Comparison of ENCODE assay signal across 1 cellular context in the genomic region with DNA sequence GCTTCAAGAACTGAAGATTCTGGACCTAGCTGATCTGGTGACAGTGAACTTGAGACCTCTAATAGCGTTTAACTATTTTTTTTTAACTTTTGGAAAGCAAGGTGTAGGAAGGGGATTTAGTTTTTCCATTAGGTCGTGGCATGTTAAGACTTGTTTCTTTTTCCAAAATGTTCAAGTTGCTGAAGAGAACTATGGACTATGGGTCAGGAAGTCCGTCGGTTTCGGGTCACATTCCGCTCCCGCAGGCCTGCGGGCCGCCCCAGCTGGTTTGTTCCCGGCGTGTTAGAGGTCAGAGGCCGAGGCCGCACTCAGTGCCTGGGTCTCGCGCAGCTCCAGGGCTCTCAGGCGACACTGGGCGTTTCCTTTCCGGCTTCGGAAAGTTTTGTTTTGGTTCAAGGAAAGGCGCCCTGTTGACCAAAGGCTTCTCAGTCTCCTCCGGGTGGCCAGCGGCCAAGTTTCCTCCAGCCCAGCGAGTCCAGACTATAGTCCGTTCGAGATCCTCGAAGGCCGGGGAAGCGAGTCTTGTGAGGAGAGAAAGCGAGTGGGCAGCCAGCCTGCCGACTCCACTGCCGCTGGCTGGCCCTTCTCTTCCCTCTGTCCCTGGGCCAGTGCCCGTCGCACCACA.
A peak's percentile ranks its signal among the peaks of the same experiment; 100 is the strongest.
TF ChIP-seq lines count a peak whose summit lies in the region.

No MANE protein-coding gene starts in this region.

TF ChIP-seq in HepG2, 621 proteins besides CTCF, POLR2A, EP300 and RAD21 (continues in another document):
- TF ChIP-seq YEATS4 (CRISPR knock-in tag; IDR thresholded peaks at IDR 0.05; ENCODE audit: borderline replicate concordance), result peak; percentile 62; the same call in 1 of the 2 replicates
- no peak for TF ChIP-seq CAMTA2 (CRISPR knock-in tag; IDR thresholded peaks at IDR 0.05; ENCODE audit: borderline replicate concordance)
- TF ChIP-seq ZNF775 (CRISPR knock-in tag; IDR thresholded peaks at IDR 0.05; ENCODE audit: borderline replicate concordance), result no peak
- TF ChIP-seq TOE1 (CRISPR knock-in tag; IDR thresholded peaks at IDR 0.05), result peak; percentile 10; the same call in 1 of the 2 replicates
- no peak for TF ChIP-seq ZNF180 (CRISPR knock-in tag; IDR thresholded peaks at IDR 0.05; ENCODE audit: borderline replicate concordance, low read depth)
- TF ChIP-seq ZNF576 (CRISPR knock-in tag; IDR thresholded peaks at IDR 0.05), result peak; percentile 63; the same call in 1 of the 2 replicates
- TF ChIP-seq ZNF7 (CRISPR knock-in tag; IDR thresholded peaks at IDR 0.05), result no peak
- TF ChIP-seq TOPORS (CRISPR knock-in tag; IDR thresholded peaks at IDR 0.05), result no peak
- TF ChIP-seq, protein P1, sequence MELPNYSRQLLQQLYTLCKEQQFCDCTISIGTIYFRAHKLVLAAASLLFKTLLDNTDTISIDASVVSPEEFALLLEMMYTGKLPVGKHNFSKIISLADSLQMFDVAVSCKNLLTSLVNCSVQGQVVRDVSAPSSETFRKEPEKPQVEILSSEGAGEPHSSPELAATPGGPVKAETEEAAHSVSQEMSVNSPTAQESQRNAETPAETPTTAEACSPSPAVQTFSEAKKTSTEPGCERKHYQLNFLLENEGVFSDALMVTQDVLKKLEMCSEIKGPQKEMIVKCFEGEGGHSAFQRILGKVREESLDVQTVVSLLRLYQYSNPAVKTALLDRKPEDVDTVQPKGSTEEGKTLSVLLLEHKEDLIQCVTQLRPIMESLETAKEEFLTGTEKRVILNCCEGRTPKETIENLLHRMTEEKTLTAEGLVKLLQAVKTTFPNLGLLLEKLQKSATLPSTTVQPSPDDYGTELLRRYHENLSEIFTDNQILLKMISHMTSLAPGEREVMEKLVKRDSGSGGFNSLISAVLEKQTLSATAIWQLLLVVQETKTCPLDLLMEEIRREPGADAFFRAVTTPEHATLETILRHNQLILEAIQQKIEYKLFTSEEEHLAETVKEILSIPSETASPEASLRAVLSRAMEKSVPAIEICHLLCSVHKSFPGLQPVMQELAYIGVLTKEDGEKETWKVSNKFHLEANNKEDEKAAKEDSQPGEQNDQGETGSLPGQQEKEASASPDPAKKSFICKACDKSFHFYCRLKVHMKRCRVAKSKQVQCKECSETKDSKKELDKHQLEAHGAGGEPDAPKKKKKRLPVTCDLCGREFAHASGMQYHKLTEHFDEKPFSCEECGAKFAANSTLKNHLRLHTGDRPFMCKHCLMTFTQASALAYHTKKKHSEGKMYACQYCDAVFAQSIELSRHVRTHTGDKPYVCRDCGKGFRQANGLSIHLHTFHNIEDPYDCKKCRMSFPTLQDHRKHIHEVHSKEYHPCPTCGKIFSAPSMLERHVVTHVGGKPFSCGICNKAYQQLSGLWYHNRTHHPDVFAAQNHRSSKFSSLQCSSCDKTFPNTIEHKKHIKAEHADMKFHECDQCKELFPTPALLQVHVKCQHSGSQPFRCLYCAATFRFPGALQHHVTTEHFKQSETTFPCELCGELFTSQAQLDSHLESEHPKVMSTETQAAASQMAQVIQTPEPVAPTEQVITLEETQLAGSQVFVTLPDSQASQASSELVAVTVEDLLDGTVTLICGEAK (IDR thresholded peaks at IDR 0.05), result no peak
- TF ChIP-seq, protein P1 (CRISPR knock-in tag; IDR thresholded peaks at IDR 0.05), result no peak; the same call in 1 of the 2 replicates
- TF ChIP-seq NR2F2 (IDR thresholded peaks at IDR 0.05; ENCODE audit: borderline replicate concordance, low read depth), result peak; percentile 90
- no peak for TF ChIP-seq ZNF34 (CRISPR knock-in tag; IDR thresholded peaks at IDR 0.05; ENCODE audit: borderline replicate concordance)
- no peak for TF ChIP-seq TCF12 (IDR thresholded peaks at IDR 0.05)
- TF ChIP-seq TCF12 (CRISPR knock-in tag; IDR thresholded peaks at IDR 0.05), result no peak
- no peak for TF ChIP-seq ZNF614 (CRISPR knock-in tag; IDR thresholded peaks at IDR 0.05; ENCODE audit: borderline replicate concordance)
- TF ChIP-seq RAD51 (IDR thresholded peaks at IDR 0.05; ENCODE audit: borderline replicate concordance), result no peak
- TF ChIP-seq, protein P2, sequence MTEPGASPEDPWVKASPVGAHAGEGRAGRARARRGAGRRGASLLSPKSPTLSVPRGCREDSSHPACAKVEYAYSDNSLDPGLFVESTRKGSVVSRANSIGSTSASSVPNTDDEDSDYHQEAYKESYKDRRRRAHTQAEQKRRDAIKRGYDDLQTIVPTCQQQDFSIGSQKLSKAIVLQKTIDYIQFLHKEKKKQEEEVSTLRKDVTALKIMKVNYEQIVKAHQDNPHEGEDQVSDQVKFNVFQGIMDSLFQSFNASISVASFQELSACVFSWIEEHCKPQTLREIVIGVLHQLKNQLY (CRISPR knock-in tag; IDR thresholded peaks at IDR 0.05), result no peak
- no peak for TF ChIP-seq NFATC3 (CRISPR knock-in tag; IDR thresholded peaks at IDR 0.05)
- TF ChIP-seq, protein P3, sequence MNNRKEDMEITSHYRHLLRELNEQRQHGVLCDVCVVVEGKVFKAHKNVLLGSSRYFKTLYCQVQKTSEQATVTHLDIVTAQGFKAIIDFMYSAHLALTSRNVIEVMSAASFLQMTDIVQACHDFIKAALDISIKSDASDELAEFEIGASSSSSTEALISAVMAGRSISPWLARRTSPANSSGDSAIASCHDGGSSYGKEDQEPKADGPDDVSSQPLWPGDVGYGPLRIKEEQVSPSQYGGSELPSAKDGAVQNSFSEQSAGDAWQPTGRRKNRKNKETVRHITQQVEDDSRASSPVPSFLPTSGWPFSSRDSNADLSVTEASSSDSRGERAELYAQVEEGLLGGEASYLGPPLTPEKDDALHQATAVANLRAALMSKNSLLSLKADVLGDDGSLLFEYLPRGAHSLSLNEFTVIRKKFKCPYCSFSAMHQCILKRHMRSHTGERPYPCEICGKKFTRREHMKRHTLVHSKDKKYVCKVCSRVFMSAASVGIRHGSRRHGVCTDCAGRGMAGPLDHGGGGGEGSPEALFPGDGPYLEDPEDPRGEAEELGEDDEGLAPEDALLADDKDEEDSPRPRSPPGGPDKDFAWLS (CRISPR knock-in tag; IDR thresholded peaks at IDR 0.05; ENCODE audit: borderline replicate concordance), result no peak
- no peak for TF ChIP-seq RFX3 (CRISPR knock-in tag; IDR thresholded peaks at IDR 0.05)
- TF ChIP-seq ARHGAP35 (CRISPR knock-in tag; IDR thresholded peaks at IDR 0.05; ENCODE audit: borderline replicate concordance), result no peak; the same call in 1 of the 2 replicates
- no peak for TF ChIP-seq NRL (CRISPR knock-in tag; IDR thresholded peaks at IDR 0.05; ENCODE audit: borderline replicate concordance)
- TF ChIP-seq, protein P4, sequence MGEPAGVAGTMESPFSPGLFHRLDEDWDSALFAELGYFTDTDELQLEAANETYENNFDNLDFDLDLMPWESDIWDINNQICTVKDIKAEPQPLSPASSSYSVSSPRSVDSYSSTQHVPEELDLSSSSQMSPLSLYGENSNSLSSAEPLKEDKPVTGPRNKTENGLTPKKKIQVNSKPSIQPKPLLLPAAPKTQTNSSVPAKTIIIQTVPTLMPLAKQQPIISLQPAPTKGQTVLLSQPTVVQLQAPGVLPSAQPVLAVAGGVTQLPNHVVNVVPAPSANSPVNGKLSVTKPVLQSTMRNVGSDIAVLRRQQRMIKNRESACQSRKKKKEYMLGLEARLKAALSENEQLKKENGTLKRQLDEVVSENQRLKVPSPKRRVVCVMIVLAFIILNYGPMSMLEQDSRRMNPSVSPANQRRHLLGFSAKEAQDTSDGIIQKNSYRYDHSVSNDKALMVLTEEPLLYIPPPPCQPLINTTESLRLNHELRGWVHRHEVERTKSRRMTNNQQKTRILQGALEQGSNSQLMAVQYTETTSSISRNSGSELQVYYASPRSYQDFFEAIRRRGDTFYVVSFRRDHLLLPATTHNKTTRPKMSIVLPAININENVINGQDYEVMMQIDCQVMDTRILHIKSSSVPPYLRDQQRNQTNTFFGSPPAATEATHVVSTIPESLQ (CRISPR knock-in tag; conservative IDR thresholded peaks at IDR 0.05), result no peak
- TF ChIP-seq, protein P5, sequence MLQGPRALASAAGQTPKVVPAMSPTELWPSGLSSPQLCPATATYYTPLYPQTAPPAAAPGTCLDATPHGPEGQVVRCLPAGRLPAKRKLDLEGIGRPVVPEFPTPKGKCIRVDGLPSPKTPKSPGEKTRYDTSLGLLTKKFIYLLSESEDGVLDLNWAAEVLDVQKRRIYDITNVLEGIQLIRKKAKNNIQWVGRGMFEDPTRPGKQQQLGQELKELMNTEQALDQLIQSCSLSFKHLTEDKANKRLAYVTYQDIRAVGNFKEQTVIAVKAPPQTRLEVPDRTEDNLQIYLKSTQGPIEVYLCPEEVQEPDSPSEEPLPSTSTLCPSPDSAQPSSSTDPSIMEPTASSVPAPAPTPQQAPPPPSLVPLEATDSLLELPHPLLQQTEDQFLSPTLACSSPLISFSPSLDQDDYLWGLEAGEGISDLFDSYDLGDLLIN (CRISPR knock-in tag; IDR thresholded peaks at IDR 0.05; ENCODE audit: borderline replicate concordance), result peak; percentile 37; the same call in 1 of the 2 replicates
- no peak for TF ChIP-seq ZBTB7A (CRISPR knock-in tag; IDR thresholded peaks at IDR 0.05)
- peak; percentile 68; the same call in 1 of the 2 replicates for TF ChIP-seq DMAP1 (CRISPR knock-in tag; IDR thresholded peaks at IDR 0.05)
- TF ChIP-seq PHF20 (CRISPR knock-in tag; IDR thresholded peaks at IDR 0.05), result no peak
- TF ChIP-seq ZNF292 (CRISPR knock-in tag; IDR thresholded peaks at IDR 0.05; ENCODE audit: borderline replicate concordance, low read depth), result peak; percentile 75
- TF ChIP-seq HIVEP1 (CRISPR knock-in tag; IDR thresholded peaks at IDR 0.05), result peak; percentile 73
- no peak for TF ChIP-seq CREB3 (CRISPR knock-in tag; IDR thresholded peaks at IDR 0.05)
- TF ChIP-seq, protein P6, sequence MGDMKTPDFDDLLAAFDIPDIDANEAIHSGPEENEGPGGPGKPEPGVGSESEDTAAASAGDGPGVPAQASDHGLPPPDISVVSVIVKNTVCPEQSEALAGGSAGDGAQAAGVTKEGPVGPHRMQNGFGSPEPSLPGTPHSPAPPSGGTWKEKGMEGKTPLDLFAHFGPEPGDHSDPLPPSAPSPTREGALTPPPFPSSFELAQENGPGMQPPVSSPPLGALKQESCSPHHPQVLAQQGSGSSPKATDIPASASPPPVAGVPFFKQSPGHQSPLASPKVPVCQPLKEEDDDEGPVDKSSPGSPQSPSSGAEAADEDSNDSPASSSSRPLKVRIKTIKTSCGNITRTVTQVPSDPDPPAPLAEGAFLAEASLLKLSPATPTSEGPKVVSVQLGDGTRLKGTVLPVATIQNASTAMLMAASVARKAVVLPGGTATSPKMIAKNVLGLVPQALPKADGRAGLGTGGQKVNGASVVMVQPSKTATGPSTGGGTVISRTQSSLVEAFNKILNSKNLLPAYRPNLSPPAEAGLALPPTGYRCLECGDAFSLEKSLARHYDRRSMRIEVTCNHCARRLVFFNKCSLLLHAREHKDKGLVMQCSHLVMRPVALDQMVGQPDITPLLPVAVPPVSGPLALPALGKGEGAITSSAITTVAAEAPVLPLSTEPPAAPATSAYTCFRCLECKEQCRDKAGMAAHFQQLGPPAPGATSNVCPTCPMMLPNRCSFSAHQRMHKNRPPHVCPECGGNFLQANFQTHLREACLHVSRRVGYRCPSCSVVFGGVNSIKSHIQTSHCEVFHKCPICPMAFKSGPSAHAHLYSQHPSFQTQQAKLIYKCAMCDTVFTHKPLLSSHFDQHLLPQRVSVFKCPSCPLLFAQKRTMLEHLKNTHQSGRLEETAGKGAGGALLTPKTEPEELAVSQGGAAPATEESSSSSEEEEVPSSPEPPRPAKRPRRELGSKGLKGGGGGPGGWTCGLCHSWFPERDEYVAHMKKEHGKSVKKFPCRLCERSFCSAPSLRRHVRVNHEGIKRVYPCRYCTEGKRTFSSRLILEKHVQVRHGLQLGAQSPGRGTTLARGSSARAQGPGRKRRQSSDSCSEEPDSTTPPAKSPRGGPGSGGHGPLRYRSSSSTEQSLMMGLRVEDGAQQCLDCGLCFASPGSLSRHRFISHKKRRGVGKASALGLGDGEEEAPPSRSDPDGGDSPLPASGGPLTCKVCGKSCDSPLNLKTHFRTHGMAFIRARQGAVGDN (CRISPR knock-in tag; IDR thresholded peaks at IDR 0.05), result peak; percentile 87
- TF ChIP-seq POGZ (CRISPR knock-in tag; IDR thresholded peaks at IDR 0.05), result peak; percentile 59
- TF ChIP-seq SYNCRIP (IDR thresholded peaks at IDR 0.05; ENCODE audit: insufficient read depth, low read depth, low read length), result no peak
- no peak for TF ChIP-seq SP1 (IDR thresholded peaks at IDR 0.05)
- no peak; the same call in 1 of the 2 replicates for TF ChIP-seq SP1 (CRISPR knock-in tag; IDR thresholded peaks at IDR 0.05)
